1 cellular context compared by ENCODE assay signal in the genomic region with DNA sequence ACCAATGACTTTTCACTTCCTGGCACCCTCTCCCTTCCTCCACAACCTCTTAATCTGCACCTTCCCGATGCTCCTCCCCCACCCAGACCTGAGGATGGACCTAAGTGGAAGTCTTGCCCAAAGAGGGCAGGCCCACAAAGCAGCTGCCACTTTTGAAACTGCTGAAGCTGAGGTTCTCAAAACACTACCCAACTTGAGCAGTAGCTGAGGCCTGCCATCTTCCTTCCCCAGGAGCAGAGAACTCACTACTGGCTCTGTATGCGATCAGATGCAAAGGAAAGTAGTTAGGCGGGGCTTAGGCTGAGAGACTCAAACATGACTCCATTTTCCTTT.
TF ChIP-seq lines count a peak whose summit lies in the region.

No MANE protein-coding gene starts in this region.

TF ChIP-seq in SK-N-SH treated with all-trans-retinoic acid at 6 μM for 48 hours, 23 proteins besides CTCF, POLR2A, EP300 and RAD21 (continued from another document):
- TF ChIP-seq, protein P1, sequence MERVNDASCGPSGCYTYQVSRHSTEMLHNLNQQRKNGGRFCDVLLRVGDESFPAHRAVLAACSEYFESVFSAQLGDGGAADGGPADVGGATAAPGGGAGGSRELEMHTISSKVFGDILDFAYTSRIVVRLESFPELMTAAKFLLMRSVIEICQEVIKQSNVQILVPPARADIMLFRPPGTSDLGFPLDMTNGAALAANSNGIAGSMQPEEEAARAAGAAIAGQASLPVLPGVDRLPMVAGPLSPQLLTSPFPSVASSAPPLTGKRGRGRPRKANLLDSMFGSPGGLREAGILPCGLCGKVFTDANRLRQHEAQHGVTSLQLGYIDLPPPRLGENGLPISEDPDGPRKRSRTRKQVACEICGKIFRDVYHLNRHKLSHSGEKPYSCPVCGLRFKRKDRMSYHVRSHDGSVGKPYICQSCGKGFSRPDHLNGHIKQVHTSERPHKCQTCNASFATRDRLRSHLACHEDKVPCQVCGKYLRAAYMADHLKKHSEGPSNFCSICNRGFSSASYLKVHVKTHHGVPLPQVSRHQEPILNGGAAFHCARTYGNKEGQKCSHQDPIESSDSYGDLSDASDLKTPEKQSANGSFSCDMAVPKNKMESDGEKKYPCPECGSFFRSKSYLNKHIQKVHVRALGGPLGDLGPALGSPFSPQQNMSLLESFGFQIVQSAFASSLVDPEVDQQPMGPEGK (CRISPR knock-in tag; IDR thresholded peaks at IDR 0.05; ENCODE audit: borderline replicate concordance): no peak
